ENCODE assay signal across 15 cellular contexts in the genomic region with DNA sequence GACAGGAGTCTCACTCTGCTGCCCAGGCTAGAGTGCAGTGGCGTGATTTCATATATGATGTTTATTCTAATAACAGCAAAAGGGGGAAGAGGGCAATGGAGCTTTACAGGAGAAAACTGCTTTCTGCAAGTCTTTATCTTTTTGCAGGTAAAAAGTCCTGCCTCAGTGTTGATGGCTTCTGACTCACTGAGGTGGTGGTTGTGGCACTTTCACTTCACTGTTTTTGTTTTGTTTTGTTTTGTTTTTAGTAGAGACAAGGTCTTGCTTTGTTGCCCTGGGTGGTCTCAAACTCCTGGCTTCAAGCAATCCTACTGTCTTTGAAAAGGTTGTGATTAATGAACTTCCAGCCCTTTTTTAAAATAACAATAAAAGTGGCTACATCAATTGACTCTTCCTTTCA.
A peak's percentile ranks its signal among the peaks of the same experiment; 100 is the strongest.
DNase-seq lines count a peak whose midpoint lies in the region; ATAC-seq and TF ChIP-seq lines count a peak whose summit lies in the region.
"Had no signal": no experiment of that assay in that cellular context is flagged by ENCODE, and none has a peak within 500 bp of the region (broad histone marks: within the 10 kb centered on the region; RNA-seq: fewer than 3 reads in every experiment).

No MANE protein-coding gene starts in this region.

- no peak overlapping the region for H3K4me3 Mint-ChIP-seq in activated CD8-positive, alpha-beta memory T cell treated with anti-CD3 and anti-CD28 coated beads, Interleukin-2, amount 10 ng/mL, durations not matched to agents 7 days and 5 days
- H3K4me3 Mint-ChIP-seq: B cell; CD8-positive, alpha-beta T cell; H9 had no signal

- TF ChIP-seq CTCF in Loucy (conservative IDR thresholded peaks at IDR 0.05; ENCODE audit: low read length) = no peak

- H3K79me2 ChIP-seq in Loucy (ENCODE audit: insufficient read depth, low read length) = peaks cover 13% of the 10 kb centered on the region

- H3K4me3 ChIP-seq in Loucy (ENCODE audit: low read length, poor library complexity, severe bottlenecking) = no peak overlapping the region
- H3K4me3 ChIP-seq: BLaER1 treated with 17β-estradiol and CSF1 and Interleukin-3, amounts not matched to agents 10 nM and 100 nM; K562 had no signal

- H3K9me3 Mint-ChIP-seq in activated CD8-positive, alpha-beta memory T cell treated with anti-CD3 and anti-CD28 coated beads, Interleukin-2, amount 10 ng/mL, durations not matched to agents 7 days and 5 days (ENCODE audit: low read depth) = peaks cover 8% of the 10 kb centered on the region

- no peak for DNase-seq in activated CD8-positive, alpha-beta memory T cell treated with anti-CD3 and anti-CD28 coated beads, Interleukin-2, amount 10 ng/mL, durations not matched to agents 7 days and 5 days
- no peak for DNase-seq in activated CD8-positive, alpha-beta memory T cell treated with anti-CD3 and anti-CD28 coated beads, Interleukin-2, amount 50 U/mL, for 4 hours
- DNase-seq in islet precursor cell (peak; percentile 8), NCI-H1048 (lab: John Stamatoyannopoulos, UW) (no peak), medulla oblongata (ENCODE audit: extremely low spot score) (no peak)
- DNase-seq: Calu3; CD8-positive, alpha-beta T cell; DMS79 treated with DMSO at 0.1 percent for 48 hours; EL; H9; IMR-90 had no signal

- no peaks in the 10 kb centered on the region for H3K27me3 ChIP-seq in Loucy (ENCODE audit: insufficient read depth, low read length, poor library complexity, severe bottlenecking)
- H3K27me3 ChIP-seq: BLaER1 treated with 17β-estradiol and CSF1 and Interleukin-3, amounts not matched to agents 10 nM and 100 nM had no signal

- H3K36me3 ChIP-seq in Loucy (ENCODE audit: insufficient read depth, low read length) = no peaks in the 10 kb centered on the region

- H3K4me1 Mint-ChIP-seq in activated CD8-positive, alpha-beta memory T cell treated with anti-CD3 and anti-CD28 coated beads, Interleukin-2, amount 10 ng/mL, durations not matched to agents 7 days and 5 days = peaks cover 21% of the 10 kb centered on the region

- H3F3A ChIP-seq in Loucy (ENCODE audit: low read depth) = peaks cover 3% of the 10 kb centered on the region; the same call in 1 of the 2 replicates

- 0 out of 2 replicates have a peak, but pooled peaks cover 5% of the 10 kb centered on the region for H3K9me3 ChIP-seq in Loucy (ENCODE audit: insufficient read depth, low read depth, low read length)

- H3K4me1 ChIP-seq in Loucy (ENCODE audit: insufficient read depth, low read length, poor library complexity, severe bottlenecking) = peaks cover 35% of the 10 kb centered on the region

- no peaks in the 10 kb centered on the region for H4K20me1 ChIP-seq in Loucy (ENCODE audit: insufficient read depth, low read length, poor library complexity, severe bottlenecking)
- H4K20me1 ChIP-seq: BLaER1 treated with 17β-estradiol and CSF1 and Interleukin-3, amounts not matched to agents 10 nM and 100 nM had no signal

- peaks cover 4% of the 10 kb centered on the region for H3K36me3 Mint-ChIP-seq in activated CD8-positive, alpha-beta memory T cell treated with anti-CD3 and anti-CD28 coated beads, Interleukin-2, amount 10 ng/mL, durations not matched to agents 7 days and 5 days

- H3K27ac Mint-ChIP-seq in activated CD8-positive, alpha-beta memory T cell treated with anti-CD3 and anti-CD28 coated beads, Interleukin-2, amount 10 ng/mL, durations not matched to agents 7 days and 5 days = no peak overlapping the region
- H3K27ac Mint-ChIP-seq: B cell; CD8-positive, alpha-beta T cell; H9 had no signal

- H3K9me2 ChIP-seq in Loucy (replicated peaks; ENCODE audit: low read depth, low read length) = no peaks in the 10 kb centered on the region

- CTCF ChIA-PET in activated CD8-positive, alpha-beta memory T cell treated with anti-CD3 and anti-CD28 coated beads, Interleukin-2, amount 10 ng/mL, durations not matched to agents 7 days and 5 days (lab: Charles Lee) = no interaction called here

- peak; percentile 45 for ATAC-seq in activated CD8-positive, alpha-beta memory T cell treated with anti-CD3 and anti-CD28 coated beads, Interleukin-2, amount 10 ng/mL, durations not matched to agents 7 days and 5 days
- ATAC-seq: CD8-positive, alpha-beta T cell; K562 had no signal

- peak overlapping the region; percentile 69 for H3K4me2 ChIP-seq in Loucy (ENCODE audit: low read depth, low read length, poor library complexity, severe bottlenecking)
- H3K4me2 ChIP-seq: BLaER1 treated with 17β-estradiol and CSF1 and Interleukin-3, amounts not matched to agents 10 nM and 100 nM had no signal

- peak overlapping the region; percentile 68 for H2AFZ ChIP-seq in Loucy (ENCODE audit: low read length)

- H3K9ac ChIP-seq in Loucy (ENCODE audit: low read depth, low read length, poor library complexity, severe bottlenecking) = no peak overlapping the region
- H3K9ac ChIP-seq: BLaER1 treated with 17β-estradiol and CSF1 and Interleukin-3, amounts not matched to agents 10 nM and 100 nM had no signal

- peaks cover 38% of the 10 kb centered on the region for H3K27me3 Mint-ChIP-seq in activated CD8-positive, alpha-beta memory T cell treated with anti-CD3 and anti-CD28 coated beads, Interleukin-2, amount 10 ng/mL, durations not matched to agents 7 days and 5 days
